In the genomic region with DNA sequence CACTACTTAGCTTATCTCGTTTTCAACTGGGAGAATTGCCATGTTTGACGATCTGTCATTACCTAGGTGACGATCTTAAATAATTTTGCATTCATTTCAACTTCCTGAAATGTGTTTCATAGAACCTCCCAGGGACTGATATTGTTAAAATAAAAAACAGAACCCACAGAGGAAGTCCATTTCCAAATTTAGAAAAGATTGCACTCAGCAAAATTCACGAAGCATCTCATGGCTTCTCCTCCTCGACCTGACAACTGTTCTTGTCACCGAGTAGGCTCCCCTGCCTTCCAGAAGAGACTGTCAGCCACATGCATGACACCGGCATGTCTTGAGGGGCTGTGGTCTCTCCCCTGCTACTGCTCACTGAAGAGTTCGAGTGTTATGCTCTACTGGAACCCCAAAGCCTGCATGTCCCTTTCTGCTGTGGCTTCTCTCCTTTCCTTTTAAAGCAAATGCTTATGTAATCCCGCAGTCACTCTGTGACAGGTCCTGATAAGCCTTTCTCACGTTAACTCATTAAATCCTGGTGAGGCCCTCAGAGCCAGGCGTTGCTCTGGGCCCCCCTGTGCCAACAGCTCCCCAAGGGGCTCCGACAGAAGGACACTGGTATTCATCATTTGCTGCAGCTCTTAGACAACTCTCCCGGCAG, we compare ENCODE assay signal across 1 cellular context.
TF ChIP-seq lines count a peak whose summit lies in the region.

No MANE protein-coding gene starts in this region.

TF ChIP-seq in K562, 482 proteins besides CTCF, POLR2A, EP300 and RAD21 (continued from another document and continues in another):
- TF ChIP-seq, protein P1, sequence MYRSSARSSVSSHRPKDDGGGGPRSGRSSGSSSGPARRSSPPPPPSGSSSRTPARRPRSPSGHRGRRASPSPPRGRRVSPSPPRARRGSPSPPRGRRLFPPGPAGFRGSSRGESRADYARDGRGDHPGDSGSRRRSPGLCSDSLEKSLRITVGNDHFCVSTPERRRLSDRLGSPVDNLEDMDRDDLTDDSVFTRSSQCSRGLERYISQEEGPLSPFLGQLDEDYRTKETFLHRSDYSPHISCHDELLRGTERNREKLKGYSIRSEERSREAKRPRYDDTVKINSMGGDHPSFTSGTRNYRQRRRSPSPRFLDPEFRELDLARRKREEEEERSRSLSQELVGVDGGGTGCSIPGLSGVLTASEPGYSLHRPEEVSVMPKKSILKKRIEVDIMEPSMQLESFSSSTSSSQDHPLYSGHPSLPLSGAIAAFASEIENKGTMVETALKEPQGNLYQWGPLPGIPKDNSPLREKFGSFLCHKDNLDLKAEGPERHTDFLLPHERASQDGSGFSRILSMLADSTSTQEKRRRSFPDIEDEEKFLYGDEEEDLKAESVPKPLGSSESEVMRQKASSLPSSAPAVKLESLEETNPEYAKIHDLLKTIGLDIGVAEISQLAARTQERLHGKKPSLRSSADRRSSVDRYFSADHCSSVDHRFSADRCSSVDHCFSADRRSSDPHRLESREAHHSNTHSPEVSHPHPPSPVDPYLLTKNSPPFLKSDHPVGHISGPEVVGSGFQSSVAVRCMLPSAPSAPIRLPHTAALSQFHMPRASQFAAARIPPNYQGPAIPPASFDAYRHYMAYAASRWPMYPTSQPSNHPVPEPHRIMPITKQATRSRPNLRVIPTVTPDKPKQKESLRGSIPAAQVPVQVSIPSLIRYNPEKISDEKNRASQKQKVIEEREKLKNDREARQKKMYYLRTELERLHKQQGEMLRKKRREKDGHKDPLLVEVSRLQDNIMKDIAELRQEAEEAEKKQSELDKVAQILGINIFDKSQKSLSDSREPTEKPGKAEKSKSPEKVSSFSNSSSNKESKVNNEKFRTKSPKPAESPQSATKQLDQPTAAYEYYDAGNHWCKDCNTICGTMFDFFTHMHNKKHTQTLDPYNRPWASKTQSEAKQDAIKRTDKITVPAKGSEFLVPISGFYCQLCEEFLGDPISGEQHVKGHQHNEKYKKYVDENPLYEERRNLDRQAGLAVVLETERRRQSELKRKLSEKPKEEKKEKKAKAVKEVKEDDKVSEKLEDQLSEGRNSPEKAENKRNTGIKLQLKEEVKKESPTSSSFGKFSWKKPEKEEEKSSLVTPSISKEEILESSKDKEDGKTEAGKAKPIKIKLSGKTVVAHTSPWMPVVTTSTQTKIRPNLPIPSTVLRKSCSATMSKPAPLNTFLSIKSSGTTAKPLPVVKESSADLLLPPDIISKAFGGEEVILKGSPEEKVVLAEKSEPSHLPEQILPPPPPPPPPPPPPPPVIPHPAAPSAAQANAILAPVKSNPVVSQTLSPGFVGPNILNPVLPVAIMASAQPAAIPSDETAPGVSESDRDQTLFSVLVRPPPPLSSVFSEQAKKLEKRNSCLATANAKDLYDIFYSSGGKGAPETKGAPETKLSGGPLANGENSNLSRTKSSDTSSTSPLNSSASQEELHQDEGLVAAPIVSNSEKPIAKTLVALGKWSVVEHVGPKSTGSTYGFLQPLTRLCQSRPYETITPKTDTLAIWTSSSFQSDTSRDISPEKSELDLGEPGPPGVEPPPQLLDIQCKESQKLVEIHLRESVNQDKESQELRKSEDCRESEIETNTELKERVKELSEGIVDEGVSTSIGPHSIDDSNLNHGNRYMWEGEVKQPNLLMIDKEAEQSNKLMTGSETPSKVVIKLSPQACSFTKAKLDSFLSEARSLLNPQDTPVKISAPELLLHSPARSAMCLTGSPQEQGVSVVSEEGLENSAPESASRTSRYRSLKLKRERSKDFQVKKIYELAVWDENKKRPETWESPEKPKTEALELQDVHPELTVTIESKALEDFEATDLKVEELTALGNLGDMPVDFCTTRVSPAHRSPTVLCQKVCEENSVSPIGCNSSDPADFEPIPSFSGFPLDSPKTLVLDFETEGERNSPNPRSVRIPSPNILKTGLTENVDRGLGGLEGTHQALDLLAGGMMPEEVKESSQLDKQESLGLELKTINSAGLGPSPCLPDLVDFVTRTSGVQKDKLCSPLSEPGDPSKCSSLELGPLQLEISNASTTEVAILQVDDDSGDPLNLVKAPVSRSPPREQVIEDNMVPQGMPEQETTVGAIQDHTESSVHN (IDR thresholded peaks at IDR 0.05; ENCODE audit: borderline replicate concordance in 1 of 2, low read depth in 1 of 2), result peak in 1 of 2 experiments; percentile 35; a peak in 1 of 4 replicates
- TF ChIP-seq GTF2A2 (tag; IDR thresholded peaks at IDR 0.05) (no peak), JUNB (CRISPR knock-in tag; conservative IDR thresholded peaks at IDR 0.05) (no peak), DIDO1 (tag; IDR thresholded peaks at IDR 0.05; ENCODE audit: low read depth) (0 out of 2 replicates have a peak, but pooled peaks have one; percentile 38), FOXM1 (IDR thresholded peaks at IDR 0.05; ENCODE audit: low read depth) (no peak), FOXM1 (CRISPR knock-in tag; IDR thresholded peaks at IDR 0.05; ENCODE audit: low read depth) (no peak), ZNF644 (tag; IDR thresholded peaks at IDR 0.05; ENCODE audit: low read depth) (peak; percentile 52; the same call in 1 of the 2 replicates), MAFG (tag; conservative IDR thresholded peaks at IDR 0.05) (peak; percentile 79), FOXK1 (CRISPR knock-in tag; IDR thresholded peaks at IDR 0.05; ENCODE audit: borderline replicate concordance) (peak; percentile 62; the same call in 1 of the 2 replicates), SRSF7 (optimal IDR thresholded peaks at IDR 0.05; ENCODE audit: low read depth, low read length) (no peak), TEAD4 (IDR thresholded peaks at IDR 0.05; ENCODE audit: low read length) (no peak), TEAD4 (CRISPR knock-in tag; IDR thresholded peaks at IDR 0.05; ENCODE audit: borderline replicate concordance) (no peak), ZNF124 (CRISPR knock-in tag; IDR thresholded peaks at IDR 0.05) (no peak), ARID1B (IDR thresholded peaks at IDR 0.05) (peak; percentile 62; the same call in 1 of the 2 replicates), LCOR (CRISPR knock-in tag; IDR thresholded peaks at IDR 0.05) (no peak), POLR3A (IDR thresholded peaks at IDR 0.05; ENCODE audit: borderline replicate concordance, extremely low read depth, insufficient read depth, insufficient read length) (no peak), SNRNP70 (optimal IDR thresholded peaks at IDR 0.05; ENCODE audit: low read depth, low read length) (no peak), RBM15 (IDR thresholded peaks at IDR 0.05; ENCODE audit: insufficient read depth, low read length) (no peak), DPF2 (IDR thresholded peaks at IDR 0.05) (peak; percentile 46; the same call in 1 of the 2 replicates), MTA2 (IDR thresholded peaks at IDR 0.05; ENCODE audit: low read depth) (0 out of 2 replicates have a peak, but pooled peaks have one; percentile 21), ZNF316 (IDR thresholded peaks at IDR 0.05) (peak; percentile 84), SMAD4 (CRISPR knock-in tag; conservative IDR thresholded peaks at IDR 0.05) (peak; percentile 44), TAL1 (IDR thresholded peaks at IDR 0.05) (peak; percentile 35; the same call in 1 of the 2 replicates), ZFX (CRISPR knock-in tag; IDR thresholded peaks at IDR 0.05) (peak; percentile 25; the same call in 1 of the 2 replicates), NR2C1 (IDR thresholded peaks at IDR 0.05) (no peak), NR2C1 (tag; IDR thresholded peaks at IDR 0.05) (no peak), SOX6 (IDR thresholded peaks at IDR 0.05) (no peak), ATF1 (CRISPR knock-in tag; IDR thresholded peaks at IDR 0.05) (no peak), ATF1 (tag; IDR thresholded peaks at IDR 0.05) (peak; percentile 65), RCOR1 (IDR thresholded peaks at IDR 0.05; ENCODE audit: borderline replicate concordance in 1 of 2, low read depth in 2 of 2, low read length in 2 of 2) (peak in 1 of 2 experiments; percentile 75; a peak in 1 of 4 replicates), NFATC3 (IDR thresholded peaks at IDR 0.05) (no peak), KAT8 (IDR thresholded peaks at IDR 0.05; ENCODE audit: low read depth) (no peak)
- TF ChIP-seq, protein P2, sequence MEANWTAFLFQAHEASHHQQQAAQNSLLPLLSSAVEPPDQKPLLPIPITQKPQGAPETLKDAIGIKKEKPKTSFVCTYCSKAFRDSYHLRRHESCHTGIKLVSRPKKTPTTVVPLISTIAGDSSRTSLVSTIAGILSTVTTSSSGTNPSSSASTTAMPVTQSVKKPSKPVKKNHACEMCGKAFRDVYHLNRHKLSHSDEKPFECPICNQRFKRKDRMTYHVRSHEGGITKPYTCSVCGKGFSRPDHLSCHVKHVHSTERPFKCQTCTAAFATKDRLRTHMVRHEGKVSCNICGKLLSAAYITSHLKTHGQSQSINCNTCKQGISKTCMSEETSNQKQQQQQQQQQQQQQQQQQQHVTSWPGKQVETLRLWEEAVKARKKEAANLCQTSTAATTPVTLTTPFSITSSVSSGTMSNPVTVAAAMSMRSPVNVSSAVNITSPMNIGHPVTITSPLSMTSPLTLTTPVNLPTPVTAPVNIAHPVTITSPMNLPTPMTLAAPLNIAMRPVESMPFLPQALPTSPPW (CRISPR knock-in tag; IDR thresholded peaks at IDR 0.05), result no peak
- TF ChIP-seq, protein P3, sequence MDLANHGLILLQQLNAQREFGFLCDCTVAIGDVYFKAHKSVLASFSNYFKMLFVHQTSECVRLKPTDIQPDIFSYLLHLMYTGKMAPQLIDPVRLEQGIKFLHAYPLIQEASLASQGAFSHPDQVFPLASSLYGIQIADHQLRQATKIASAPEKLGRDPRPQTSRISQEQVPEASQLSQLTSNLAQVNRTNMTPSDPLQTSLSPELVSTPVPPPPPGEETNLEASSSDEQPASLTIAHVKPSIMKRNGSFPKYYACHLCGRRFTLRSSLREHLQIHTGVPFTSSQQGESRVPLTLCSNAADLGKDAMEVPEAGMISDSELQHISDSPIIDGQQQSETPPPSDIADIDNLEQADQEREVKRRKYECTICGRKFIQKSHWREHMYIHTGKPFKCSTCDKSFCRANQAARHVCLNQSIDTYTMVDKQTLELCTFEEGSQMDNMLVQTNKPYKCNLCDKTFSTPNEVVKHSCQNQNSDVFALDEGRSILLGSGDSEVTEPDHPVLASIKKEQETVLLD (IDR thresholded peaks at IDR 0.05), result no peak
- TF ChIP-seq, protein P4, sequence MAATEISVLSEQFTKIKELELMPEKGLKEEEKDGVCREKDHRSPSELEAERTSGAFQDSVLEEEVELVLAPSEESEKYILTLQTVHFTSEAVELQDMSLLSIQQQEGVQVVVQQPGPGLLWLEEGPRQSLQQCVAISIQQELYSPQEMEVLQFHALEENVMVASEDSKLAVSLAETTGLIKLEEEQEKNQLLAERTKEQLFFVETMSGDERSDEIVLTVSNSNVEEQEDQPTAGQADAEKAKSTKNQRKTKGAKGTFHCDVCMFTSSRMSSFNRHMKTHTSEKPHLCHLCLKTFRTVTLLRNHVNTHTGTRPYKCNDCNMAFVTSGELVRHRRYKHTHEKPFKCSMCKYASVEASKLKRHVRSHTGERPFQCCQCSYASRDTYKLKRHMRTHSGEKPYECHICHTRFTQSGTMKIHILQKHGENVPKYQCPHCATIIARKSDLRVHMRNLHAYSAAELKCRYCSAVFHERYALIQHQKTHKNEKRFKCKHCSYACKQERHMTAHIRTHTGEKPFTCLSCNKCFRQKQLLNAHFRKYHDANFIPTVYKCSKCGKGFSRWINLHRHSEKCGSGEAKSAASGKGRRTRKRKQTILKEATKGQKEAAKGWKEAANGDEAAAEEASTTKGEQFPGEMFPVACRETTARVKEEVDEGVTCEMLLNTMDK (IDR thresholded peaks at IDR 0.05; ENCODE audit: borderline replicate concordance, insufficient read depth, low read depth, low read length, poor library complexity, severe bottlenecking), result no peak
- TF ChIP-seq, protein P5, sequence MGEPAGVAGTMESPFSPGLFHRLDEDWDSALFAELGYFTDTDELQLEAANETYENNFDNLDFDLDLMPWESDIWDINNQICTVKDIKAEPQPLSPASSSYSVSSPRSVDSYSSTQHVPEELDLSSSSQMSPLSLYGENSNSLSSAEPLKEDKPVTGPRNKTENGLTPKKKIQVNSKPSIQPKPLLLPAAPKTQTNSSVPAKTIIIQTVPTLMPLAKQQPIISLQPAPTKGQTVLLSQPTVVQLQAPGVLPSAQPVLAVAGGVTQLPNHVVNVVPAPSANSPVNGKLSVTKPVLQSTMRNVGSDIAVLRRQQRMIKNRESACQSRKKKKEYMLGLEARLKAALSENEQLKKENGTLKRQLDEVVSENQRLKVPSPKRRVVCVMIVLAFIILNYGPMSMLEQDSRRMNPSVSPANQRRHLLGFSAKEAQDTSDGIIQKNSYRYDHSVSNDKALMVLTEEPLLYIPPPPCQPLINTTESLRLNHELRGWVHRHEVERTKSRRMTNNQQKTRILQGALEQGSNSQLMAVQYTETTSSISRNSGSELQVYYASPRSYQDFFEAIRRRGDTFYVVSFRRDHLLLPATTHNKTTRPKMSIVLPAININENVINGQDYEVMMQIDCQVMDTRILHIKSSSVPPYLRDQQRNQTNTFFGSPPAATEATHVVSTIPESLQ (CRISPR knock-in tag; IDR thresholded peaks at IDR 0.05), result no peak
- TF ChIP-seq, protein P6, sequence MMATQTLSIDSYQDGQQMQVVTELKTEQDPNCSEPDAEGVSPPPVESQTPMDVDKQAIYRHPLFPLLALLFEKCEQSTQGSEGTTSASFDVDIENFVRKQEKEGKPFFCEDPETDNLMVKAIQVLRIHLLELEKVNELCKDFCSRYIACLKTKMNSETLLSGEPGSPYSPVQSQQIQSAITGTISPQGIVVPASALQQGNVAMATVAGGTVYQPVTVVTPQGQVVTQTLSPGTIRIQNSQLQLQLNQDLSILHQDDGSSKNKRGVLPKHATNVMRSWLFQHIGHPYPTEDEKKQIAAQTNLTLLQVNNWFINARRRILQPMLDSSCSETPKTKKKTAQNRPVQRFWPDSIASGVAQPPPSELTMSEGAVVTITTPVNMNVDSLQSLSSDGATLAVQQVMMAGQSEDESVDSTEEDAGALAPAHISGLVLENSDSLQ (IDR thresholded peaks at IDR 0.05), result peak; percentile 80
